ENCODE assay signal across 17 cellular contexts in the genomic region with DNA sequence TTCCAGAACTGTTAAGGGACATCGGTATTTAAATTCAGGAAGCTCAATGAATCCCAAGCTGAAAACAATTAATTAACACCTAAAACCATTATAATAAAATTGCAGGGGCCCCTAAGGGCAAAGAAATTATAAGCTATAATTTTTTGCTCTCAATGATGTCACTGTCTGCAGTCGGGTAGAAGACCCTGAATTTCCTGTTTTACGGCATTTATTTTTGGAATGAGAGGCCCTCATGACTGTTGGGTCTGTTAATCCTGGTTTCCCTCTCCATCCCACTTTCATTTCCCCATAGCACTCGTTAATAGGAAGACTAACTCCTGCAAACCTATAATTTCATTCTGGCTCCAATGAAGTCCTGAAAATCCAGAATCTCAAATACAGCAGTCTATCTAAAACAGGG. TPM values are rescaled to one million over a fixed set of nuclear protein-coding genes. Genes with fewer than 3 reads are reported as not detected.
"Had no signal": no experiment of that assay in that cellular context is flagged by ENCODE, and none has a peak within 500 bp of the region (broad histone marks: within the 10 kb centered on the region; RNA-seq: fewer than 3 reads in every experiment).

No MANE protein-coding gene starts in this region.

- H3K27ac ChIP-seq: hepatocyte, psoas muscle, right lobe of liver, spleen, tibial nerve had no signal

- H3K27me3 ChIP-seq: hepatocyte, right lobe of liver, tibial nerve had no signal

- H3K4me2 ChIP-seq: hepatocyte had no signal

- ATAC-seq: effector memory CD8-positive, alpha-beta T cell; naive thymus-derived CD4-positive, alpha-beta T cell; psoas muscle; right lobe of liver; stimulated activated memory B cell treated with anti-CD40 and anti-IgM and Interleukin-4, amounts not matched to agents 10 μg/mL and 1 μg/mL and 100 μg/mL, for 72 hours had no signal

- H3K79me2 ChIP-seq: hepatocyte had no signal

- H3K9me3 ChIP-seq: psoas muscle, right lobe of liver had no signal

- DNase-seq: effector memory CD8-positive, alpha-beta T cell; erythroblast; foreskin melanocyte; head of caudate nucleus; naive thymus-derived CD4-positive, alpha-beta T cell; nephron progenitor cell; psoas muscle; retina; right lobe of liver; spleen; stimulated activated CD4-positive, alpha-beta T cell treated with anti-CD3 and anti-CD28 coated beads, Interleukin-15, amount 100 ng/mL, for 24 hours; stimulated activated CD4-positive, alpha-beta T cell treated with anti-CD3 and anti-CD28 coated beads, Interleukin-1b, Interleukin-23, amount 100 ng/mL, for 48 hours; stimulated activated CD4-positive, alpha-beta T cell treated with anti-CD3 and anti-CD28 coated beads, Interleukin-4, amount 100 ng/mL, for 24 hours had no signal

- H3K4me3 ChIP-seq: hepatocyte, psoas muscle, right lobe of liver, spleen, tibial nerve had no signal

- H3K36me3 ChIP-seq: right lobe of liver, spleen, tibial nerve had no signal

- H3K4me1 ChIP-seq: psoas muscle, right lobe of liver, spleen, tibial nerve had no signal

RNA-seq across cellular contexts. Expression of a gene that starts 25.8 kb away (rescaled TPM):
- total RNA-seq: mesenteric fat pad; naive thymus-derived CD4-positive, alpha-beta T cell had no signal
- polyA plus RNA-seq: naive thymus-derived CD4-positive, alpha-beta T cell had no signal
